Comparison of ENCODE assay signal across 8 cellular contexts in genomic region chr3:88057650-88058321, GRCh38. TPM values are rescaled to one million over a fixed set of nuclear protein-coding genes. Genes with fewer than 3 reads are reported as not detected.
DNase-seq lines count a peak whose midpoint lies in the region; ATAC-seq and TF ChIP-seq lines count a peak whose summit lies in the region.

No MANE protein-coding gene starts in this region.

- no peak for DNase-seq in AG04450 (ENCODE audit: low read depth, low spot score)
- DNase-seq in GM23248 = peak; percentile 62
- peak in 1 of 2 donors; percentile 3 for DNase-seq in activated naive CD4-positive, alpha-beta T cell treated with anti-CD3 and anti-CD28 coated beads, Interleukin-2, amount 50 U/mL, for 72 hours (ENCODE audit: low spot score in 2 of 2)
- no peak for DNase-seq in spleen
- no peak for DNase-seq in activated gamma-delta T cell treated with Interleukin-2 at 50 U/mL for 16 hours
- no peak for DNase-seq in cerebellum (ENCODE audit: low spot score)
- no peak for DNase-seq in AG20443 (ENCODE audit: low spot score)

- H3K4me3 ChIP-seq in AG04450 (ENCODE audit: low read depth, low read length) (peak overlapping the region; percentile 76), GM23248 (peak overlapping the region; percentile 93), iPS-15b (ENCODE audit: low read depth, low read length) (peak overlapping the region; percentile 76), spleen (peak overlapping the region; percentile 56 to 97 (median 90))

- peak overlapping the region; percentile 54 for H3K27ac ChIP-seq in AG04450 (ENCODE audit: low read depth, low read length)
- peak overlapping the region; percentile 84 for H3K27ac ChIP-seq in GM23248
- peak overlapping the region; percentile 93 to 99 (median 98) for H3K27ac ChIP-seq in spleen

- ATAC-seq in activated naive CD4-positive, alpha-beta T cell treated with anti-CD3 and anti-CD28 coated beads, Interleukin-2, amount 50 U/mL, for 72 hours = no peak

- H3K36me3 ChIP-seq in GM23248 (ENCODE audit: low read depth) (peaks cover 29% of the 10 kb centered on the region), iPS-15b (ENCODE audit: control insufficient read depth, insufficient read depth, low read length) (peaks cover 2% of the 10 kb centered on the region), spleen (peaks cover 0 to 38% (median 18%) of the 10 kb centered on the region in 6 donors)

- 6 to 7% methylated on average over 16 of the region's 16 CpGs for WGBS in GM23248 (ENCODE audit: low coverage in 1 of 2, low lambda C conversion rate in 2 of 2, missing lambda C conversion rate in 2 of 2), 2 experiments
- 6 to 8% (median 6%) methylated on average over 16 of the region's 16 CpGs for WGBS in spleen, 5 donors

- no peaks in the 10 kb centered on the region for H3K9me3 Mint-ChIP-seq in activated naive CD4-positive, alpha-beta T cell treated with anti-CD3 and anti-CD28 coated beads, Interleukin-2, amount 50 U/mL, for 72 hours

- peaks cover 82% of the 10 kb centered on the region for H3K79me2 ChIP-seq in GM23248 (ENCODE audit: insufficient read depth)

- peak overlapping the region; percentile 83 for H2AFZ ChIP-seq in GM23248

- TF ChIP-seq POLR2A in spleen (IDR thresholded peaks at IDR 0.05) = no peak

- H3K27me3 ChIP-seq in AG04450 (ENCODE audit: control insufficient read depth, insufficient read depth, low read length) (no peaks in the 10 kb centered on the region), GM23248 (replicated peaks; ENCODE audit: insufficient read depth) (no peaks in the 10 kb centered on the region), iPS-15b (ENCODE audit: control insufficient read depth, insufficient read depth, low read length) (no peaks in the 10 kb centered on the region), spleen (replicated peaks in 1 of 7) (no peaks in the 10 kb centered on the region)

- in situ Hi-C loops in GM23248 (cut with MboI) = no loop called here

- H4K20me1 ChIP-seq in GM23248 (ENCODE audit: insufficient read depth) = peaks cover 13% of the 10 kb centered on the region; the same call in 1 of the 2 replicates

- H3K36me3 Mint-ChIP-seq in activated naive CD4-positive, alpha-beta T cell treated with anti-CD3 and anti-CD28 coated beads, Interleukin-2, amount 50 U/mL, for 72 hours = peaks cover 40 to 46% of the 10 kb centered on the region in 2 donors

- H3K4me2 ChIP-seq in GM23248 (ENCODE audit: unreplicated experiment) = peak overlapping the region; percentile 88

- H3F3A ChIP-seq in GM23248 (ENCODE audit: insufficient read depth) = peaks cover 19% of the 10 kb centered on the region

- H3K27ac Mint-ChIP-seq in activated naive CD4-positive, alpha-beta T cell treated with anti-CD3 and anti-CD28 coated beads, Interleukin-2, amount 50 U/mL, for 72 hours = peak overlapping the region; percentile 94 to 95

- CTCF ChIA-PET in AG04450 (lab: Charles Lee) = interaction anchor here (0.6 to 3.8 kb wide), 4 partner anchors 55 to 116 kb away, joined by 3 to 20 read pairs (median 4); no protein-coding TSS in a partner anchor

- TF ChIP-seq CTCF in AG04450 (IDR thresholded peaks at IDR 0.05; ENCODE audit: low read depth, low read length) = peak; percentile 38
- TF ChIP-seq CTCF in spleen (IDR thresholded peaks at IDR 0.05 in 8 of 11, conservative IDR thresholded peaks at IDR 0.05 in 3 of 11) = no peak

- H3K9me2 ChIP-seq in GM23248 (ENCODE audit: insufficient read depth) = no peaks in the 10 kb centered on the region

- H3K9me3 ChIP-seq in AG04450 (ENCODE audit: control insufficient read depth, insufficient read depth, low read length) (peaks cover 3% of the 10 kb centered on the region; the same call in 1 of the 2 replicates), GM23248 (ENCODE audit: low read depth) (no peaks in the 10 kb centered on the region), iPS-15b (ENCODE audit: control insufficient read depth, insufficient read depth, low read length) (no peaks in the 10 kb centered on the region), spleen (no peaks in the 10 kb centered on the region)

- intact Hi-C loops in spleen (cut with DNase I; ENCODE audit: low total_unique reads) = no loop called here

- H3K4me1 ChIP-seq in GM23248 (ENCODE audit: insufficient read depth) (peaks cover 34% of the 10 kb centered on the region), iPS-15b (ENCODE audit: control insufficient read depth, insufficient read depth, low read length) (no peaks in the 10 kb centered on the region), spleen (peaks cover 24 to 79% (median 59%) of the 10 kb centered on the region in 6 donors)

- POLR2A ChIA-PET in AG04450 (lab: Yijun Ruan, JAX) = interaction anchor here (0.7 to 1.9 kb wide), 3 partner anchors 56 to 798 kb away, joined by 4 to 17 read pairs (median 5); partner anchors contain the start of gene C3orf38

- H3K9ac ChIP-seq in GM23248 (peak overlapping the region; percentile 84), iPS-15b (ENCODE audit: low read depth, low read length) (peak overlapping the region; percentile 41)

RNA-seq across cellular contexts. Expression of gene CGGBP1, which starts 1.0 kb away (rescaled TPM):
- polyA plus RNA-seq in AG04450 (2011; rRNA removed) (88.1 and 109 TPM in 2 replicates), GM23248 (2016; fragmentation: Nextera tagmentation; extraction: Ambion mirVana) (59.0 and 61.4 TPM in 2 replicates), spleen (10 to 100 TPM; 44.0 to 56.8 (median 45.8) TPM)
- 73.6 and 74.8 TPM in 2 replicates for polyA minus RNA-seq in AG04450 (2011; rRNA and poly(A)+ RNA removed)
- 51.1 and 54.9 TPM in 2 replicates for total RNA-seq in GM23248 (2014; rRNA removed; shearing (Covaris generic))
- 100 to 1,000 TPM in 1 of 2 donors, 10 to 100 TPM in 1; 95.9 to 121 TPM for total RNA-seq in activated naive CD4-positive, alpha-beta T cell treated with anti-CD3 and anti-CD28 coated beads, Interleukin-2, amount 50 U/mL, for 72 hours
- total RNA-seq in spleen (100 to 1,000 TPM in 2 of 7 donors, 10 to 100 TPM in 5; 72.8 to 130 (median 82.6) TPM), cerebellum (105 TPM)

RNA-seq across cellular contexts. Expression of gene ZNF654, which starts 1.3 kb away (rescaled TPM):
- polyA plus RNA-seq in AG04450 (2011; rRNA removed) (5.2 and 6.7 TPM in 2 replicates), GM23248 (2016; fragmentation: Nextera tagmentation; extraction: Ambion mirVana) (11.6 and 14.3 TPM in 2 replicates), spleen (1 to 10 TPM; 2.8 to 3.8 (median 3.3) TPM)
- polyA minus RNA-seq in AG04450 (2011; rRNA and poly(A)+ RNA removed) = 6.5 and 8.8 TPM in 2 replicates
- total RNA-seq in GM23248 (2014; rRNA removed; shearing (Covaris generic)) = 15.8 and 22.4 TPM in 2 replicates
- 10 to 100 TPM; 22.4 to 29.6 TPM for total RNA-seq in activated naive CD4-positive, alpha-beta T cell treated with anti-CD3 and anti-CD28 coated beads, Interleukin-2, amount 50 U/mL, for 72 hours
- total RNA-seq in spleen (10 to 100 TPM; 14.9 to 22.3 (median 16.9) TPM), cerebellum (31.6 TPM)
